In the genomic region with DNA sequence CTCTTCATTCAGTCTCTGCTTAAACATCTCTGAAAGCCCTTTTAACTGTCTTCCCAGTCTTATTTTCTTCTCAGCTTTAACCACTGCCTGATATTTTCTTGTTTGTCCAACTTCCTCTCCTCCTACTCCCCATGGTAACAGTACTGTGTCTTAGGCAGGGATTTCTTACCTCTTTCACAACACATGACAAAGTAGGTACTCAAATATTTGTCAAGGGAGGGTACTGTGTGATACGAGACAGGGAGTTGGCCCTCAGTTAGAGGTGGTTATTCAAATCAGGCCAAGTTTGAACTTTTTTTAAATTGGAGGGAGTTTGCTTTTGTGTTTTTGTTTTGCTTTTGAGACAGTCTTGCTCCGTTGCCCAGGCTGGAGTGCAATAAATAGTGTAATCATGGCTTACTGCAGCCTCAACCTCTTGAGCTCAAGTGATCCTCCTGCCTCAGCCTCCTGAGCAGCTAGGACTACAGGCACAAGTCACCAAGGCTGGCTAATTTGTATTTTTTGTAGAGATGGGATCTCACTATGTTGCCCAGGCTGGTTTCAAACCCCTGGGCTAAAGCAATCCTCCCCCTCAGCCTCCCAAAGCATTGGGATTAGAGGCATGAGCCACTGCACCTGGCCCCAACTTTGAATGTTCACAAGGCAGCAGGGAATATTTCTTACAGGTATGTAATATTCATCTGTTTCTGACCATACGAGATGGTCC, we compare ENCODE assay signal across 13 cellular contexts. TPM values are rescaled to one million over a fixed set of nuclear protein-coding genes. Genes with fewer than 3 reads are reported as not detected.
DNase-seq lines count a peak whose midpoint lies in the region; ATAC-seq and TF ChIP-seq lines count a peak whose summit lies in the region.
"Had no signal": no experiment of that assay in that cellular context is flagged by ENCODE, and none has a peak within 500 bp of the region (broad histone marks: within the 10 kb centered on the region; RNA-seq: fewer than 3 reads in every experiment).

No MANE protein-coding gene starts in this region.

- H3K23ac ChIP-seq in mesendoderm (ENCODE audit: low read length): no peak overlapping the region

- no peak overlapping the region for H2BK5ac ChIP-seq in mesendoderm (ENCODE audit: low read length)

- H3K36me3 ChIP-seq in mesendoderm (ENCODE audit: control insufficient read depth, insufficient read depth, low read length): no peaks in the 10 kb centered on the region

- no peaks in the 10 kb centered on the region for H3K4me1 ChIP-seq in mesendoderm (ENCODE audit: control insufficient read depth, low read depth, low read length)

- H2AK5ac ChIP-seq in mesendoderm (ENCODE audit: low read length): no peak overlapping the region

- H4K8ac ChIP-seq in mesendoderm (ENCODE audit: low read depth, low read length): no peak overlapping the region

- H2BK120ac ChIP-seq in mesendoderm (ENCODE audit: low read depth, low read length): no peak overlapping the region

- H3K9ac ChIP-seq in mesendoderm (ENCODE audit: low read length): no peak overlapping the region

- no peaks in the 10 kb centered on the region for H3K79me1 ChIP-seq in mesendoderm (ENCODE audit: low read length)

- H3K4me2 ChIP-seq in mesendoderm (ENCODE audit: low read length): no peak overlapping the region

- WGBS in mesendoderm (ENCODE audit: extremely low coverage, insufficient coverage, low lambda C conversion rate): no CpG with 5 or more reads among the region's 3 CpGs

- peak; percentile 12 for DNase-seq in NCI-H2029 treated with DMSO at 0.1 percent for 48 hours (lab: John Stamatoyannopoulos, UW)
- peak; percentile 23 to 50 for DNase-seq in cardiac fibroblast (ENCODE audit: low read depth in 2 of 2)
- peak; percentile 36 for DNase-seq in mucosa of gallbladder (ENCODE audit: low spot score)
- no peak for DNase-seq in HCEC 1CT
- DNase-seq in mesendoderm: no peak
- no peak for DNase-seq in T-helper 2 cell
- DNase-seq: activated CD8-positive, alpha-beta memory T cell treated with anti-CD3 and anti-CD28 coated beads, Interleukin-2, amount 50 U/mL, for 4 hours; CD4-positive, CD25-positive, alpha-beta regulatory T cell; NCI-H2081 had no signal

- H2BK15ac ChIP-seq in mesendoderm (replicated peaks; ENCODE audit: low read depth): no peak overlapping the region

- no peaks in the 10 kb centered on the region for H3K27me3 ChIP-seq in mesendoderm (ENCODE audit: insufficient read depth, low read length, poor library complexity)

- H3K27ac ChIP-seq in C4-2B (peak overlapping the region; percentile 58), mesendoderm (ENCODE audit: low read depth, low read length) (no peak overlapping the region)

- no peak overlapping the region for H3K56ac ChIP-seq in mesendoderm (ENCODE audit: low read length)

- H3K79me2 ChIP-seq in mesendoderm (ENCODE audit: control insufficient read depth, insufficient read depth, low read length): no peaks in the 10 kb centered on the region

- no peak for TF ChIP-seq CTCF in C4-2B (conservative IDR thresholded peaks at IDR 0.05)
- TF ChIP-seq CTCF in cardiac fibroblast (IDR thresholded peaks at IDR 0.05; ENCODE audit: low read depth, low read length): no peak

- no peak overlapping the region for H3K18ac ChIP-seq in mesendoderm (ENCODE audit: low read length)

- no peak overlapping the region for H3K4me3 ChIP-seq in cardiac fibroblast (replicated peaks in 1 of 2; ENCODE audit: low read depth in 2 of 2, low read length in 2 of 2)
- no peak overlapping the region for H3K4me3 ChIP-seq in mesendoderm (ENCODE audit: low read length)

- H3K4ac ChIP-seq in mesendoderm (ENCODE audit: low read depth, low read length): no peak overlapping the region

- ATAC-seq in activated CD4-positive, CD25-positive, alpha-beta regulatory T cell treated with anti-CD3 and anti-CD28 coated beads, Interleukin-2, amount 50 U/mL, for 24 hours: no peak

- H4K5ac ChIP-seq in mesendoderm (ENCODE audit: low read length): no peak overlapping the region

RNA-seq across cellular contexts. Expression of gene KPNA7, which starts 2.5 kb away (rescaled TPM):
- 0.58 TPM for total RNA-seq in mucosa of gallbladder
- not detected for polyA plus RNA-seq in mesendoderm (2013, experiment 1 of 2)
- not detected for polyA plus RNA-seq in mesendoderm (2013, experiment 2 of 2)
- total RNA-seq: CD4-positive, CD25-positive, alpha-beta regulatory T cell; mononuclear cell; skeletal muscle tissue had no signal
- polyA plus RNA-seq: CD4-positive, CD25-positive, alpha-beta regulatory T cell had no signal

Comparison
In these comparisons a context has a peak if more than half of its experiments do, and no peak if none do; other contexts are left out.
1. DNase-seq: peak in NCI-H2029 treated with DMSO at 0.1 percent for 48 hours (single experiment), cardiac fibroblast (2 of 2) and mucosa of gallbladder (single experiment); none in HCEC 1CT (single experiment), mesendoderm (single experiment) and T-helper 2 cell (0 of 5).